8 cellular contexts compared by ENCODE assay signal in the genomic region with DNA sequence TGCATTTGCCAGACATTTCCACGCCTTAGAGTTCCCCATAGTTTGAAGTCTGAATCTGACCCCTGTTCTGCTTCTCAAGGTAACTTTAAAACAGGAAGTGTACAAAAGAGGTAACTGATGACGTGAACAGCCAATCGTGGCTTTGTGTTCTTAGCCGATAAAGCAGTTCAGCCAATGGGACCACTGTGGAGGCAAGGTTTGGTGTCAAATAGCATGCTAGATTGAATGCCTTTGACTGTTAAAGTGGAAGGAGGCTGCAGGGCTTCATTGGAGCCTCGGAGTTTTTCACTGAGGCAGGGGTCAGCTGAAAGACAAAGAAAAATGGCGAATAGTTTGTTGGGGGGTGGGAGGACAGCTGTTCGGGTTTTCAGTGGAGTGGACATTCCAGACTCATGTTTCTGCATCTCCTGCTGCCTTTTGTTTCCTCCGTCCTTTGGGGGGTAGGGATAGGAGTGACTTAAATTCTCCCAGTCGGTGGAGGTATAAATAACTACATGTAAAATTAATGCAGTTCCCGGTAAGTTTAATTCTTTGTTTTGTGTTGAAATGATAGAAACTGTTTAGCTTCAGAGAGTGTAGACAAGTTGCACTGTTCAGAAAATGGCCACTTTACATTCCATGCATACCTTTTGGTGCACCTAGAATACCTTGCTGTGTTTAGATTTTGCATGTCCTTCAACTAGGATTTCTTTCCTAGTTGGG.
DNase-seq lines count a peak whose midpoint lies in the region; ATAC-seq and TF ChIP-seq lines count a peak whose summit lies in the region.

No MANE protein-coding gene starts in this region.

- no peaks in the 10 kb centered on the region for H3K27me3 ChIP-seq in layer of hippocampus (ENCODE audit: control insufficient read depth, insufficient read depth, low read length)

- H3K4me3 ChIP-seq in AG04449 (ENCODE audit: low read depth, low read length) = peak overlapping the region; percentile 68
- H3K4me3 ChIP-seq in coronary artery = peak overlapping the region; percentile 68

- no peak for TF ChIP-seq CTCF in AG04449 (IDR thresholded peaks at IDR 0.05; ENCODE audit: insufficient read depth, low read length, missing control alignments)
- TF ChIP-seq CTCF in coronary artery (IDR thresholded peaks at IDR 0.05) = no peak

- peak; percentile 80 for DNase-seq in AG04449 (ENCODE audit: low read depth, low spot score)
- DNase-seq in NCI-H510A (lab: John Stamatoyannopoulos, UW) = peak; percentile 97
- DNase-seq in activated CD4-positive, alpha-beta T cell treated with anti-CD3 and anti-CD28 coated beads for 48 hours = peak; percentile 75
- peak; percentile 84 for DNase-seq in coronary artery (ENCODE audit: low spot score)
- DNase-seq in stimulated activated CD4-positive, alpha-beta T cell treated with anti-CD3 and anti-CD28 coated beads, Interleukin-1b, Interleukin-23, amount 100 ng/mL, for 4 hours (ENCODE audit: low read depth in 2 of 2) = peak; percentile 19 to 57

- POLR2A ChIA-PET in AG04449 (lab: Yijun Ruan, JAX) = interaction anchor here (1.5 kb wide), 1 partner anchor 18 kb away, joined by 10 read pairs; a partner anchor contains a TSS

- CTCF ChIA-PET in AG04449 (lab: Yijun Ruan, JAX) = interaction anchor here (1.1 to 2.6 kb wide), 4 partner anchors 26 to 141 kb away, joined by 3 to 7 read pairs (median 3); no protein-coding TSS in a partner anchor

- ATAC-seq in GM19023 (IDR thresholded peaks at IDR 0.05; ENCODE audit: unreplicated experiment) (peak; percentile 94), HG03175 (IDR thresholded peaks at IDR 0.05; ENCODE audit: unreplicated experiment) (peak; percentile 90)

- H3K27ac ChIP-seq in coronary artery = peak overlapping the region in 1 of 2 donors; percentile 72
- H3K27ac ChIP-seq in layer of hippocampus (ENCODE audit: low read depth, low read length) = peak overlapping the region; percentile 63

Comparison
In these comparisons a context has a peak if more than half of its experiments do, and no peak if none do; other contexts are left out.
1. DNase-seq: peak in every context shown above with its lines; median percentile 97 in NCI-H510A; 84 in coronary artery; 80 in AG04449; 75 in activated CD4-positive, alpha-beta T cell treated with anti-CD3 and anti-CD28 coated beads for 48 hours; 38 in stimulated activated CD4-positive, alpha-beta T cell treated with anti-CD3 and anti-CD28 coated beads, Interleukin-1b, Interleukin-23, amount 100 ng/mL, for 4 hours.